18 cellular contexts compared by ENCODE assay signal in genomic region chr2:147558620-147559019, GRCh38.
"Had no signal": no experiment of that assay in that cellular context is flagged by ENCODE, and none has a peak within 500 bp of the region (broad histone marks: within the 10 kb centered on the region; RNA-seq: fewer than 3 reads in every experiment).

No MANE protein-coding gene starts in this region.

- DNase-seq: activated CD4-positive, alpha-beta memory T cell treated with anti-CD3 and anti-CD28 coated beads, Interleukin-2, amount 10 ng/mL, durations not matched to agents 7 days and 5 days; activated CD4-positive, alpha-beta T cell treated with anti-CD3 and anti-CD28 coated beads for 1 hour; activated gamma-delta T cell treated with Interleukin-2 at 50 U/mL for 16 hours; activated T-cell treated with anti-CD3 and anti-CD28 coated beads, Interleukin-2, amount 50 U/mL, for 72 hours; aorta; hypothalamus; left cardiac atrium; mammary epithelial cell; naive thymus-derived CD8-positive, alpha-beta T cell; occipital lobe; sigmoid colon; stimulated activated CD4-positive, alpha-beta T cell treated with anti-CD3 and anti-CD28 coated beads, Interleukin-12 subunit alpha, Interleukin-12 subunit beta, amount 100 ng/mL, for 4 hours; stimulated activated CD4-positive, alpha-beta T cell treated with anti-CD3 and anti-CD28 coated beads, Interleukin-2, amount 100 ng/mL, for 48 hours; stimulated activated naive CD4-positive, alpha-beta T cell treated with Interleukin-2 at 50 U/mL for 16 hours; upper lobe of right lung had no signal

- FAIRE-seq: endometrium had no signal

- ATAC-seq: activated T-cell treated with anti-CD3 and anti-CD28 coated beads, Interleukin-2, amount 50 U/mL, for 72 hours; esophagus mucosa; left cardiac atrium; naive thymus-derived CD8-positive, alpha-beta T cell; upper lobe of right lung had no signal

- H3K9me3 ChIP-seq: breast epithelium, sigmoid colon, upper lobe of right lung had no signal

- H3K36me3 ChIP-seq: breast epithelium, sigmoid colon, upper lobe of right lung had no signal

- H3K4me3 ChIP-seq: breast epithelium, sigmoid colon, upper lobe of right lung had no signal

- H3K4me1 ChIP-seq: breast epithelium, upper lobe of right lung had no signal
